Comparison of ENCODE assay signal across 8 cellular contexts in the genomic region with DNA sequence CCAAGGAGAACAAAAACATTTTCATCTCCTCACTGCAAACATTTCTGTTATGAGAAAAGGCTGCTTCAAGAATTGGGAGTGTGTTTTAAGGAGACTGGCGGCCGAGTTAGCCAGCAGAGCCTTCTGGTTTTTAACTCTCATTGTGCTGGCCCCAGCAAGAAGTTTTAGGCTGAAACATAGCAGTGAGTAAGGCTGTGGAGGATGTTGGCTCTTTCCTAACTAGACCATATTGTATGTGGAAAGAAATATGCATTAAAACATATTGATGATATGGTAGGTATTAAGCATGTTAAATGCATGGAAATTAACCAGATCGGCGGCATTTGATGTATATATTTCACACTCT.
A peak's percentile ranks its signal among the peaks of the same experiment; 100 is the strongest.
DNase-seq lines count a peak whose midpoint lies in the region; ATAC-seq lines count a peak whose summit lies in the region.

No MANE protein-coding gene starts in this region.

- H3K4me1 Mint-ChIP-seq in stimulated activated naive CD8-positive, alpha-beta T cell treated with anti-CD3 and anti-CD28 coated beads, Interleukin-15, Interleukin-2, amounts not matched to agents 100 ng/mL and 50 ng/mL, for 24 hours (ENCODE audit: low read depth), result peaks cover 19% of the 10 kb centered on the region

- no peak for DNase-seq in stimulated activated naive CD8-positive, alpha-beta T cell treated with anti-CD3 and anti-CD28 coated beads, Interleukin-15, Interleukin-2, amounts not matched to agents 100 U/mL and 50 U/mL, for 24 hours
- no peak for DNase-seq in caudate nucleus (lab: John Stamatoyannopoulos, UW)
- DNase-seq in dermis blood vessel endothelial cell, result no peak
- DNase-seq in D341Med (ENCODE audit: low spot score), result no peak
- DNase-seq in DMS53 treated with DMSO at 0.1 percent for 48 hours (lab: John Stamatoyannopoulos, UW; ENCODE audit: unreplicated experiment), result no peak
- DNase-seq in NCI-H1105 (lab: John Stamatoyannopoulos, UW), result no peak

- H3K9me3 Mint-ChIP-seq in stimulated activated naive CD8-positive, alpha-beta T cell treated with anti-CD3 and anti-CD28 coated beads, Interleukin-15, Interleukin-2, amounts not matched to agents 100 ng/mL and 50 ng/mL, for 24 hours, result no peaks in the 10 kb centered on the region

- peaks cover 10% of the 10 kb centered on the region for H3K36me3 Mint-ChIP-seq in stimulated activated naive CD8-positive, alpha-beta T cell treated with anti-CD3 and anti-CD28 coated beads, Interleukin-15, Interleukin-2, amounts not matched to agents 100 ng/mL and 50 ng/mL, for 24 hours (ENCODE audit: low read depth)

- H3K27me3 ChIP-seq in muscle layer of duodenum (ENCODE audit: low read depth, low read length), result no peaks in the 10 kb centered on the region

- H3K9me3 ChIP-seq in muscle layer of duodenum (ENCODE audit: control insufficient read depth in 1 of 2, low read length in 2 of 2), result no peaks in the 10 kb centered on the region

- H3K27ac ChIP-seq in caudate nucleus (ENCODE audit: low read depth, low read length) (peak overlapping the region; percentile 92), muscle layer of duodenum (ENCODE audit: low read length) (peak overlapping the region; percentile 87)

- no peak overlapping the region for H3K27ac Mint-ChIP-seq in stimulated activated naive CD8-positive, alpha-beta T cell treated with anti-CD3 and anti-CD28 coated beads, Interleukin-15, Interleukin-2, amounts not matched to agents 100 ng/mL and 50 ng/mL, for 24 hours

- H3K4me3 ChIP-seq in muscle layer of duodenum (ENCODE audit: low read depth in 1 of 2, low read length in 2 of 2), result peak overlapping the region; percentile 55 to 57

- peaks cover 12 to 18% of the 10 kb centered on the region in 2 donors for H3K36me3 ChIP-seq in muscle layer of duodenum (ENCODE audit: control insufficient read depth in 1 of 2, insufficient read depth in 2 of 2, low read length in 2 of 2)

- peaks cover 4 to 29% of the 10 kb centered on the region in 2 donors for H3K4me1 ChIP-seq in muscle layer of duodenum (ENCODE audit: control insufficient read depth in 1 of 2, insufficient read depth in 2 of 2, low read length in 2 of 2)

- ATAC-seq in stimulated activated naive CD8-positive, alpha-beta T cell treated with anti-CD3 and anti-CD28 coated beads, Interleukin-15, Interleukin-2, amounts not matched to agents 100 U/mL and 50 U/mL, for 24 hours, result no peak

- no peaks in the 10 kb centered on the region for H3K27me3 Mint-ChIP-seq in stimulated activated naive CD8-positive, alpha-beta T cell treated with anti-CD3 and anti-CD28 coated beads, Interleukin-15, Interleukin-2, amounts not matched to agents 100 ng/mL and 50 ng/mL, for 24 hours

- peak overlapping the region; percentile 65 for H3K4me3 Mint-ChIP-seq in stimulated activated naive CD8-positive, alpha-beta T cell treated with anti-CD3 and anti-CD28 coated beads, Interleukin-15, Interleukin-2, amounts not matched to agents 100 ng/mL and 50 ng/mL, for 24 hours
